Comparison of ENCODE assay signal across 16 cellular contexts in the genomic region with DNA sequence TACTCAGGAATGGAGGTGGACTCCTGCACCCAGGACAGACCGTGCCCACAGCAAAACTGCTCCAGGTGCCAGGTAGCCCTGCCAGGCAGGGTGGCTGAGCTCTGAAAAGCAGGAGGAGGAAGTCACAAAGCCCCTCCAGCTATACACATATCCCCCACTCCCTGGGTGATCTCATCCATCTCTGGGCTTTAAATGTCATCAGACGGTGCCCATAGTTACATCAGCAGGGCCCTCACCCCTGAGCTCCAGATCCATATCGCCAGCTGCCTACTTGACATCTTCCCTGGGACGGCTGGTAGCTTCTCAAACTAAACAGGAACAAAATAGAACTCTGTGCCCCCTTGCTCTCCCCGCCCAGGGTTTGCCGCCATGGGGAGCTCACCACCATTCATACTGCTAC.
DNase-seq lines count a peak whose midpoint lies in the region; ATAC-seq and TF ChIP-seq lines count a peak whose summit lies in the region.
"Had no signal": no experiment of that assay in that cellular context is flagged by ENCODE, and none has a peak within 500 bp of the region (broad histone marks: within the 10 kb centered on the region; RNA-seq: fewer than 3 reads in every experiment).

No MANE protein-coding gene starts in this region.

- H3K36me3 ChIP-seq in osteoblast (ENCODE audit: insufficient read depth, low read length) (no peaks in the 10 kb centered on the region), H7 (replicated peaks; ENCODE audit: control insufficient read depth, insufficient read depth, low read length) (no peaks in the 10 kb centered on the region)
- H3K36me3 ChIP-seq: SJCRH30 had no signal

- TF ChIP-seq CTCF in osteoblast (IDR thresholded peaks at IDR 0.05; ENCODE audit: extremely low read depth, low read depth, low read length): no peak

- no peak overlapping the region for H2AFZ ChIP-seq in osteoblast (ENCODE audit: low read length)

- DNase-seq in NCI-H345 (lab: John Stamatoyannopoulos, UW) (peak; percentile 18), NCI-H345 treated with DMSO at 0.1 percent for 48 hours (lab: John Stamatoyannopoulos, UW; ENCODE audit: unreplicated experiment) (no peak), NCI-H524 (lab: John Stamatoyannopoulos, UW) (peak; percentile 65 to 72), SHP77 treated with DMSO at 0.1 percent for 48 hours (lab: John Stamatoyannopoulos, UW) (peak; percentile 78), osteoblast (ENCODE audit: insufficient read length, low spot score, missing footprints) (peak; percentile 48), D341Med (ENCODE audit: low spot score) (no peak), H7 (no peak)
- DNase-seq: CD4-positive, CD25-positive, alpha-beta regulatory T cell; EL; GOT3; KBM-7; NCI-H1436; NCI-H748 treated with DMSO at 0.1 percent for 48 hours; T1000 had no signal

- H3K4me2 ChIP-seq in osteoblast (ENCODE audit: insufficient read depth, low read length): no peak overlapping the region

- ATAC-seq in GM21576 (IDR thresholded peaks at IDR 0.05; ENCODE audit: unreplicated experiment): no peak

- H3K4me3 ChIP-seq in osteoblast (ENCODE audit: insufficient read depth, low read length): no peak overlapping the region
- no peak overlapping the region for H3K4me3 ChIP-seq in H7 (ENCODE audit: insufficient read depth, low read depth, low read length)
- H3K4me3 ChIP-seq: SJCRH30 had no signal

- H3K79me2 ChIP-seq in osteoblast (ENCODE audit: insufficient read depth, low read length): no peaks in the 10 kb centered on the region

- H3K27ac ChIP-seq in osteoblast (ENCODE audit: low read depth, low read length): no peak overlapping the region
- H3K27ac ChIP-seq: SJCRH30 had no signal

- peaks cover 3% of the 10 kb centered on the region for H3K27me3 ChIP-seq in osteoblast (ENCODE audit: insufficient read depth, low read length)
- H3K27me3 ChIP-seq in H7 (ENCODE audit: control insufficient read depth, insufficient read depth, low read length): no peaks in the 10 kb centered on the region
- H3K27me3 ChIP-seq: SJCRH30 had no signal

- H4K20me1 ChIP-seq in osteoblast (ENCODE audit: insufficient read depth, low read length): no peaks in the 10 kb centered on the region

- H3K4me1 ChIP-seq in osteoblast (ENCODE audit: insufficient read depth, low read length): no peaks in the 10 kb centered on the region
- H3K4me1 ChIP-seq: SJCRH30 had no signal

- H3K9me3 ChIP-seq in osteoblast (ENCODE audit: low read depth, low read length): no peaks in the 10 kb centered on the region
- H3K9me3 ChIP-seq: SJCRH30 had no signal

Comparison
In these comparisons a context has a peak if more than half of its experiments do, and no peak if none do; other contexts are left out.
1. DNase-seq: peak in NCI-H345 (single experiment), NCI-H524 (2 of 2), SHP77 treated with DMSO at 0.1 percent for 48 hours (single experiment) and osteoblast (single experiment); none in NCI-H345 treated with DMSO at 0.1 percent for 48 hours (single experiment), D341Med (single experiment) and H7 (single experiment).